ENCODE assay signal across 1 cellular context in the genomic region with DNA sequence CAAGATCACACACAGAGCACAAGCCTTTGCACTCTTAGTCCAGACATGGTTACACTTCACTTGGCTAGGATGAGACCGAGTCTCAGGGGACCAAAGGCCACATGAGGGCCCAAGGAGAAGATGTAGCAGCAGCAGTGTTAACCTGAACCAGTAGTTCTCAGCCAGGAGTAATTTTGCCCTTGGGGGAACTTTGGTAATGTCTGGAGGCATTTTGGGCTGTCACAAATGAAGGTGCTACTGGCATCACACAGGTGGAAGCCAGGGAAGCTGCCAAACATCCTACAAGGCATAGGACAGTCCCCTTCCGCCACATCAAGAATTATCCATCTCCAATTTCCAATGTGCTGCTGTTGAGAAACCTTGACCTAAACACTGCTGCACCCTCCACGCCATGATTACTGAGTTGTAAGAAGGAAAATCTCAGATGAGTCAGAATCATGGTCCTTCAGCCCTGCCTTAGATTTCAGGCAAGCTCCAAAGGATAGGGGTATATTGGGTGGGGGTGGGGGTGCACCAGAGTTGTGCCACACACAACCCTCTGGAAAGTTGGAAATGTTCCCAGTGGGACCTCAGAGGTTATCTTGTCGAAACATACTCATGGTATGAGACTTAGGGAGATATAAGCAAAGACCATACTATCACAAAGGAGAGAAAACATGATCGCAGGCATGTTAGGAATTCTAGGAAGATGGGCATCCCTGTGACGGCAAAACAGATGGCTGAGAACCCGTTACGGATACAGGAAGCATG.
TF ChIP-seq lines count a peak whose summit lies in the region.

No MANE protein-coding gene starts in this region.

TF ChIP-seq in H1, 55 proteins besides CTCF, POLR2A, EP300 and RAD21:
- TF ChIP-seq, protein P1, sequence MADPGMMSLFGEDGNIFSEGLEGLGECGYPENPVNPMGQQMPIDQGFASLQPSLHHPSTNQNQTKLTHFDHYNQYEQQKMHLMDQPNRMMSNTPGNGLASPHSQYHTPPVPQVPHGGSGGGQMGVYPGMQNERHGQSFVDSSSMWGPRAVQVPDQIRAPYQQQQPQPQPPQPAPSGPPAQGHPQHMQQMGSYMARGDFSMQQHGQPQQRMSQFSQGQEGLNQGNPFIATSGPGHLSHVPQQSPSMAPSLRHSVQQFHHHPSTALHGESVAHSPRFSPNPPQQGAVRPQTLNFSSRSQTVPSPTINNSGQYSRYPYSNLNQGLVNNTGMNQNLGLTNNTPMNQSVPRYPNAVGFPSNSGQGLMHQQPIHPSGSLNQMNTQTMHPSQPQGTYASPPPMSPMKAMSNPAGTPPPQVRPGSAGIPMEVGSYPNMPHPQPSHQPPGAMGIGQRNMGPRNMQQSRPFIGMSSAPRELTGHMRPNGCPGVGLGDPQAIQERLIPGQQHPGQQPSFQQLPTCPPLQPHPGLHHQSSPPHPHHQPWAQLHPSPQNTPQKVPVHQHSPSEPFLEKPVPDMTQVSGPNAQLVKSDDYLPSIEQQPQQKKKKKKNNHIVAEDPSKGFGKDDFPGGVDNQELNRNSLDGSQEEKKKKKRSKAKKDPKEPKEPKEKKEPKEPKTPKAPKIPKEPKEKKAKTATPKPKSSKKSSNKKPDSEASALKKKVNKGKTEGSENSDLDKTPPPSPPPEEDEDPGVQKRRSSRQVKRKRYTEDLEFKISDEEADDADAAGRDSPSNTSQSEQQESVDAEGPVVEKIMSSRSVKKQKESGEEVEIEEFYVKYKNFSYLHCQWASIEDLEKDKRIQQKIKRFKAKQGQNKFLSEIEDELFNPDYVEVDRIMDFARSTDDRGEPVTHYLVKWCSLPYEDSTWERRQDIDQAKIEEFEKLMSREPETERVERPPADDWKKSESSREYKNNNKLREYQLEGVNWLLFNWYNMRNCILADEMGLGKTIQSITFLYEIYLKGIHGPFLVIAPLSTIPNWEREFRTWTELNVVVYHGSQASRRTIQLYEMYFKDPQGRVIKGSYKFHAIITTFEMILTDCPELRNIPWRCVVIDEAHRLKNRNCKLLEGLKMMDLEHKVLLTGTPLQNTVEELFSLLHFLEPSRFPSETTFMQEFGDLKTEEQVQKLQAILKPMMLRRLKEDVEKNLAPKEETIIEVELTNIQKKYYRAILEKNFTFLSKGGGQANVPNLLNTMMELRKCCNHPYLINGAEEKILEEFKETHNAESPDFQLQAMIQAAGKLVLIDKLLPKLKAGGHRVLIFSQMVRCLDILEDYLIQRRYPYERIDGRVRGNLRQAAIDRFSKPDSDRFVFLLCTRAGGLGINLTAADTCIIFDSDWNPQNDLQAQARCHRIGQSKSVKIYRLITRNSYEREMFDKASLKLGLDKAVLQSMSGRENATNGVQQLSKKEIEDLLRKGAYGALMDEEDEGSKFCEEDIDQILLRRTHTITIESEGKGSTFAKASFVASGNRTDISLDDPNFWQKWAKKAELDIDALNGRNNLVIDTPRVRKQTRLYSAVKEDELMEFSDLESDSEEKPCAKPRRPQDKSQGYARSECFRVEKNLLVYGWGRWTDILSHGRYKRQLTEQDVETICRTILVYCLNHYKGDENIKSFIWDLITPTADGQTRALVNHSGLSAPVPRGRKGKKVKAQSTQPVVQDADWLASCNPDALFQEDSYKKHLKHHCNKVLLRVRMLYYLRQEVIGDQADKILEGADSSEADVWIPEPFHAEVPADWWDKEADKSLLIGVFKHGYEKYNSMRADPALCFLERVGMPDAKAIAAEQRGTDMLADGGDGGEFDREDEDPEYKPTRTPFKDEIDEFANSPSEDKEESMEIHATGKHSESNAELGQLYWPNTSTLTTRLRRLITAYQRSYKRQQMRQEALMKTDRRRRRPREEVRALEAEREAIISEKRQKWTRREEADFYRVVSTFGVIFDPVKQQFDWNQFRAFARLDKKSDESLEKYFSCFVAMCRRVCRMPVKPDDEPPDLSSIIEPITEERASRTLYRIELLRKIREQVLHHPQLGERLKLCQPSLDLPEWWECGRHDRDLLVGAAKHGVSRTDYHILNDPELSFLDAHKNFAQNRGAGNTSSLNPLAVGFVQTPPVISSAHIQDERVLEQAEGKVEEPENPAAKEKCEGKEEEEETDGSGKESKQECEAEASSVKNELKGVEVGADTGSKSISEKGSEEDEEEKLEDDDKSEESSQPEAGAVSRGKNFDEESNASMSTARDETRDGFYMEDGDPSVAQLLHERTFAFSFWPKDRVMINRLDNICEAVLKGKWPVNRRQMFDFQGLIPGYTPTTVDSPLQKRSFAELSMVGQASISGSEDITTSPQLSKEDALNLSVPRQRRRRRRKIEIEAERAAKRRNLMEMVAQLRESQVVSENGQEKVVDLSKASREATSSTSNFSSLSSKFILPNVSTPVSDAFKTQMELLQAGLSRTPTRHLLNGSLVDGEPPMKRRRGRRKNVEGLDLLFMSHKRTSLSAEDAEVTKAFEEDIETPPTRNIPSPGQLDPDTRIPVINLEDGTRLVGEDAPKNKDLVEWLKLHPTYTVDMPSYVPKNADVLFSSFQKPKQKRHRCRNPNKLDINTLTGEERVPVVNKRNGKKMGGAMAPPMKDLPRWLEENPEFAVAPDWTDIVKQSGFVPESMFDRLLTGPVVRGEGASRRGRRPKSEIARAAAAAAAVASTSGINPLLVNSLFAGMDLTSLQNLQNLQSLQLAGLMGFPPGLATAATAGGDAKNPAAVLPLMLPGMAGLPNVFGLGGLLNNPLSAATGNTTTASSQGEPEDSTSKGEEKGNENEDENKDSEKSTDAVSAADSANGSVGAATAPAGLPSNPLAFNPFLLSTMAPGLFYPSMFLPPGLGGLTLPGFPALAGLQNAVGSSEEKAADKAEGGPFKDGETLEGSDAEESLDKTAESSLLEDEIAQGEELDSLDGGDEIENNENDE (IDR thresholded peaks at IDR 0.05; ENCODE audit: insufficient replicate concordance, low read length): no peak
- TF ChIP-seq SIRT6 (IDR thresholded peaks at IDR 0.05; ENCODE audit: low read length) (no peak), EGR1 (IDR thresholded peaks at IDR 0.05; ENCODE audit: borderline replicate concordance, low read depth, low read length) (no peak), TAF7 (optimal IDR thresholded peaks at IDR 0.05; ENCODE audit: borderline replicate concordance, low read depth, low read length) (no peak), CBX8 (IDR thresholded peaks at IDR 0.05; ENCODE audit: borderline replicate concordance, low read depth, low read length) (no peak), NRF1 (IDR thresholded peaks at IDR 0.05; ENCODE audit: low read depth, low read length) (no peak)
